11 cellular contexts compared by ENCODE assay signal in genomic region chr5:173714551-173715428, GRCh38.
A peak's percentile ranks its signal among the peaks of the same experiment; 100 is the strongest.
DNase-seq lines count a peak whose midpoint lies in the region; ATAC-seq and TF ChIP-seq lines count a peak whose summit lies in the region.
"Had no signal": no experiment of that assay in that cellular context is flagged by ENCODE, and none has a peak within 500 bp of the region (broad histone marks: within the 10 kb centered on the region; RNA-seq: fewer than 3 reads in every experiment).

No MANE protein-coding gene starts in this region.

- no peak overlapping the region for H2BK120ac ChIP-seq in trophoblast cell (ENCODE audit: insufficient read depth, low read length, poor library complexity)

- peak overlapping the region; percentile 59 for H3K9ac ChIP-seq in OCI-LY1 (ENCODE audit: low read length)
- H3K9ac ChIP-seq in trophoblast cell (ENCODE audit: low read length) = no peak overlapping the region

- no peak overlapping the region for H4K8ac ChIP-seq in trophoblast cell (ENCODE audit: low read depth, low read length)

- peak overlapping the region; percentile 97 for H3K27ac ChIP-seq in OCI-LY1 (ENCODE audit: low read depth, low read length, poor library complexity, severe bottlenecking)
- no peak overlapping the region for H3K27ac ChIP-seq in trophoblast cell (ENCODE audit: low read depth, low read length)

- no peak overlapping the region for H2BK12ac ChIP-seq in trophoblast cell (ENCODE audit: low read length)

- H3K14ac ChIP-seq in trophoblast cell (ENCODE audit: low read length) = peak overlapping the region; percentile 32

- H2AFZ ChIP-seq in OCI-LY1 (ENCODE audit: low read length) (no peak overlapping the region), trophoblast cell (ENCODE audit: insufficient read depth, low read length, poor library complexity) (no peak overlapping the region)
- H2AFZ ChIP-seq: GM23338 had no signal

- H3K4me1 ChIP-seq in OCI-LY1 (ENCODE audit: insufficient read depth, low read length, severe bottlenecking) (peaks cover 100% of the 10 kb centered on the region), trophoblast cell (ENCODE audit: control insufficient read depth in 1 of 2, insufficient read depth in 2 of 2, low read length in 2 of 2) (peaks cover 2 to 14% of the 10 kb centered on the region in 2 experiments)
- H3K4me1 ChIP-seq: sigmoid colon had no signal

- peak overlapping the region; percentile 38 for H3K23ac ChIP-seq in trophoblast cell (ENCODE audit: low read length)

- H3K79me1 ChIP-seq in trophoblast cell (ENCODE audit: low read length) = no peaks in the 10 kb centered on the region

- H2BK5ac ChIP-seq in trophoblast cell (ENCODE audit: low read depth, low read length, poor library complexity) = no peak overlapping the region

- H2AK5ac ChIP-seq in trophoblast cell (ENCODE audit: low read length) = no peak overlapping the region

- no peak overlapping the region for H4K91ac ChIP-seq in trophoblast cell (ENCODE audit: low read depth, low read length)

- DNase-seq in GM04504 (ENCODE audit: low read depth) (peak; percentile 82), dedifferentiated amniotic fluid mesenchymal stem cell (ENCODE audit: extremely low spot score) (peak; percentile 76), trophoblast cell (peak; percentile 66 to 79), NCI-H146 (lab: John Stamatoyannopoulos, UW) (no peak)
- no peak for DNase-seq in activated naive CD4-positive, alpha-beta T cell treated with anti-CD3 and anti-CD28 coated beads, Interleukin-2, amount 50 U/mL, for 16 hours
- DNase-seq: activated CD8-positive, alpha-beta T cell treated with anti-CD3 and anti-CD28 coated beads, Interleukin-2, amount 10 ng/mL, durations not matched to agents 7 days and 5 days; sigmoid colon had no signal

- H3K18ac ChIP-seq in trophoblast cell (ENCODE audit: low read length) = no peak overlapping the region

- peak overlapping the region; percentile 48; the same call in 1 of the 2 replicates for H3K4me2 ChIP-seq in OCI-LY1 (ENCODE audit: low read length)
- no peak overlapping the region for H3K4me2 ChIP-seq in trophoblast cell (ENCODE audit: low read length)
- H3K4me2 ChIP-seq: GM23338 had no signal

- TF ChIP-seq CTCF in OCI-LY1 (IDR thresholded peaks at IDR 0.05; ENCODE audit: low read length) = no peak

- peak overlapping the region; percentile 29 for H3K4me3 ChIP-seq in OCI-LY1 (ENCODE audit: low read depth, low read length, poor library complexity, severe bottlenecking)
- H3K4me3 ChIP-seq in trophoblast cell (ENCODE audit: low read depth, low read length) = no peak overlapping the region
- H3K4me3 ChIP-seq: GM23338, sigmoid colon had no signal

- no peaks in the 10 kb centered on the region for H4K20me1 ChIP-seq in OCI-LY1 (ENCODE audit: insufficient read depth, low read length)

- no peaks in the 10 kb centered on the region for H3K9me3 ChIP-seq in OCI-LY1 (ENCODE audit: low read length)
- no peaks in the 10 kb centered on the region for H3K9me3 ChIP-seq in trophoblast cell (ENCODE audit: insufficient read depth, low read depth, low read length)
- H3K9me3 ChIP-seq: sigmoid colon had no signal

- H3K4ac ChIP-seq in trophoblast cell (ENCODE audit: low read depth, low read length) = no peak overlapping the region

- peaks cover 20% of the 10 kb centered on the region; the same call in 1 of the 2 replicates for H3K36me3 ChIP-seq in OCI-LY1 (ENCODE audit: insufficient read depth, low read length)
- H3K36me3 ChIP-seq in trophoblast cell (ENCODE audit: control insufficient read depth in 1 of 2, insufficient read depth in 2 of 2, low read length in 2 of 2) = no peaks in the 10 kb centered on the region
- H3K36me3 ChIP-seq: sigmoid colon had no signal

- WGBS in trophoblast cell (ENCODE audit: extremely low coverage, insufficient coverage, insufficient read length) = no CpG with 5 or more reads among the region's 12 CpGs

- no peaks in the 10 kb centered on the region for H3F3A ChIP-seq in OCI-LY1 (ENCODE audit: insufficient read depth, low read length)

- no peaks in the 10 kb centered on the region for H3K9me2 ChIP-seq in OCI-LY1 (ENCODE audit: low read depth, low read length)

- ATAC-seq in HG02678 (IDR thresholded peaks at IDR 0.05; ENCODE audit: unreplicated experiment) (no peak), GM18517 (IDR thresholded peaks at IDR 0.05; ENCODE audit: unreplicated experiment) (no peak)
- ATAC-seq: activated CD8-positive, alpha-beta T cell treated with anti-CD3 and anti-CD28 coated beads, Interleukin-2, amount 10 ng/mL, durations not matched to agents 7 days and 5 days; GM23338 had no signal

- H3K27me3 ChIP-seq in OCI-LY1 (ENCODE audit: insufficient read depth, low read length) (no peaks in the 10 kb centered on the region), trophoblast cell (ENCODE audit: insufficient read depth, low read length) (no peaks in the 10 kb centered on the region)
- H3K27me3 ChIP-seq: sigmoid colon had no signal

- H3K79me2 ChIP-seq in OCI-LY1 (ENCODE audit: insufficient read depth, low read length) (no peaks in the 10 kb centered on the region), trophoblast cell (ENCODE audit: control insufficient read depth, insufficient read depth, low read length, poor library complexity) (no peaks in the 10 kb centered on the region)

- no peak overlapping the region for H4K12ac ChIP-seq in trophoblast cell (ENCODE audit: low read depth, low read length)

Comparison
In these comparisons a context has a peak if more than half of its experiments do, and no peak if none do; other contexts are left out.
1. DNase-seq: peak in GM04504 (single experiment), dedifferentiated amniotic fluid mesenchymal stem cell (single experiment) and trophoblast cell (2 of 2); none in activated naive CD4-positive, alpha-beta T cell treated with anti-CD3 and anti-CD28 coated beads, Interleukin-2, amount 50 U/mL, for 16 hours (single experiment) and NCI-H146 (single experiment).